8 cellular contexts compared by ENCODE assay signal in the genomic region with DNA sequence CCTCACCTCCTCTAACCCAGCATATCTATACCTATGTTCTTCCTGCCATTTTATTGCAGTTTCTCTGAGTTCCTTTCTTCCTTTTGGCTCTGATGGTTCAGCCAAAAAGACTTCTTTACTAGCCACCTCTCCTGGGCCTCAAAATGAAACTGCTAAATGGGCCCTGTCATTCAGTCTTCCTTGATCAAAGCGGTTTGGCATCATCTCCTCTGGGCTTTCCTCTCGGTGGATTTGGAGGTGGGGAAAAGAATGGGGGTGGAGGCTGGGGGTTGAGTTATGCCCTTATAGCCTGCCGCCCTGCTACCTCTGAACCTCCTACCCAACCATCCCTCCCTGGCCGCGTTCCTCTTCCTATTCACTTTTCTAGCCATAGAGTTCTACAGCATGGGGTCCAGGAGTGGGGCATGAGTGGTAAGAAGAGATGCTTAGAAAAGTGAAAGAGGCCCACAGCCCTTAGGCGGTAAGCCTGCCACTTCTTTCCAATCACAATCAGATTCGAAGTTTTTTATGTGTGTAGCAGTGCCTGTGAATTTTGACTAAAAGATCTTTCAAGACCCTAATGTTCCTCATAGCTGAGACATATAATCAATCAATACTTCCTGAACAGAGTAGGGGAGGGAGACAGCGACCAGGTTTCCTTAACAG. TPM values are rescaled to one million over a fixed set of nuclear protein-coding genes. Genes with fewer than 3 reads are reported as not detected.
DNase-seq lines count a peak whose midpoint lies in the region; ATAC-seq and TF ChIP-seq lines count a peak whose summit lies in the region.

No MANE protein-coding gene starts in this region.

- no peak for TF ChIP-seq POLR2A in testis (IDR thresholded peaks at IDR 0.05)

- H3K9me3 ChIP-seq in Caco-2 = no peaks in the 10 kb centered on the region
- no peaks in the 10 kb centered on the region for H3K9me3 ChIP-seq in Panc1 (ENCODE audit: control insufficient read depth, insufficient read depth, low read depth, low read length)
- no peaks in the 10 kb centered on the region for H3K9me3 ChIP-seq in testis

- H3K36me3 Mint-ChIP-seq in Caco-2 (ENCODE audit: insufficient read depth, unreplicated experiment) = peaks cover 62% of the 10 kb centered on the region
- peaks cover 14% of the 10 kb centered on the region for H3K36me3 Mint-ChIP-seq in osteocyte (ENCODE audit: unreplicated experiment)

- no peaks in the 10 kb centered on the region for H3K27me3 Mint-ChIP-seq in Caco-2 (ENCODE audit: insufficient read depth, unreplicated experiment)
- no peaks in the 10 kb centered on the region for H3K27me3 Mint-ChIP-seq in osteocyte (ENCODE audit: unreplicated experiment)

- H3K27ac Mint-ChIP-seq in Caco-2 (ENCODE audit: unreplicated experiment) (peak overlapping the region; percentile 88), osteocyte (ENCODE audit: unreplicated experiment) (peak overlapping the region; percentile 86)

- H3K27ac ChIP-seq in Panc1 (ENCODE audit: low read length) (peak overlapping the region; percentile 96), testis (peak overlapping the region in 1 of 2 donors; percentile 12)

- BruUV-seq in Caco-2 (replicated peaks; lab: Mats Ljungman, UMichigan) (TSS peak; percentile 17), Panc1 (replicated peaks; lab: Mats Ljungman, UMichigan) (TSS peak; percentile 81)

- 43 to 55% methylated on average over 8 of the region's 8 CpGs for WGBS in testis, 2 donors

- POLR2A ChIA-PET in Caco-2 (lab: Charles Lee) = interaction anchor here (0.6 kb wide), 1 partner anchor 178 kb away, joined by 5 read pairs; no protein-coding TSS in a partner anchor
- POLR2A ChIA-PET in Panc1 (lab: Charles Lee) = no interaction called here

- no peaks in the 10 kb centered on the region for H3K27me3 ChIP-seq in Caco-2 (replicated peaks; ENCODE audit: control insufficient read depth, insufficient read depth, low read length)
- no peaks in the 10 kb centered on the region for H3K27me3 ChIP-seq in Panc1 (ENCODE audit: control insufficient read depth, insufficient read depth, low read length)
- no peaks in the 10 kb centered on the region for H3K27me3 ChIP-seq in testis

- DNase-seq in Caco-2 (no peak), Panc1 (ENCODE audit: low read depth, low spot score) (no peak), osteocyte (ENCODE audit: extremely low spot score, unreplicated experiment) (no peak), testis (no peak), NCI-H446 treated with DMSO at 0.1 percent for 48 hours (lab: John Stamatoyannopoulos, UW) (no peak), left lobe of liver (ENCODE audit: low spot score) (no peak), NCI-H524 (lab: John Stamatoyannopoulos, UW) (no peak)

- H3K9me3 Mint-ChIP-seq in Caco-2 (ENCODE audit: unreplicated experiment) = no peaks in the 10 kb centered on the region
- no peaks in the 10 kb centered on the region for H3K9me3 Mint-ChIP-seq in osteocyte (ENCODE audit: unreplicated experiment)

- in situ Hi-C loops in Panc1 (cut with HindIII; ENCODE audit: low pct_unique_long_range_greater_than_20kb, low sequenced_read_pairs) = no loop called here

- peaks cover 7% of the 10 kb centered on the region; the same call in 1 of the 2 replicates for H3K36me3 ChIP-seq in Caco-2 (ENCODE audit: control insufficient read depth, insufficient read depth, low read length)
- no peaks in the 10 kb centered on the region; the same call in 1 of the 2 replicates for H3K36me3 ChIP-seq in Panc1 (ENCODE audit: control insufficient read depth, insufficient read depth, low read length)
- no peaks in the 10 kb centered on the region for H3K36me3 ChIP-seq in testis (ENCODE audit: low read depth, missing control alignments)

- intact Hi-C loops in Caco-2 (cut with micrococcal nuclease; ENCODE audit: unreplicated experiment) = loop anchor here (5.0 kb wide), 3 partner anchors 108 to 418 kb away; partner anchors contain the start of gene LRP10
- intact Hi-C loops in Panc1 (cut with micrococcal nuclease; ENCODE audit: unreplicated experiment) = no loop called here
- intact Hi-C loops in testis (cut with DNase I; ENCODE audit: low total_unique reads) = no loop called here

- TF ChIP-seq CTCF in Caco-2 (IDR thresholded peaks at IDR 0.05; ENCODE audit: insufficient read depth in 1 of 2, low read depth in 1 of 2, low read length in 1 of 2, severe bottlenecking in 1 of 2, unreplicated experiment in 1 of 2) (no peak), Panc1 (IDR thresholded peaks at IDR 0.05) (no peak), osteocyte (IDR thresholded peaks at IDR 0.05) (no peak), testis (IDR thresholded peaks at IDR 0.05) (no peak)

- H3K4me3 Mint-ChIP-seq in Caco-2 (ENCODE audit: unreplicated experiment) (no peak overlapping the region), osteocyte (ENCODE audit: unreplicated experiment) (peak overlapping the region; percentile 84)

- H3K4me1 ChIP-seq in Caco-2 (peaks cover 50% of the 10 kb centered on the region), Panc1 (ENCODE audit: control insufficient read depth, insufficient read depth, low read length) (peaks cover 29% of the 10 kb centered on the region), testis (peaks cover 14% of the 10 kb centered on the region)

- H3K4me3 ChIP-seq in Caco-2 (ENCODE audit: low read depth, low read length) (peak overlapping the region; percentile 94), Panc1 (ENCODE audit: low read depth in 2 of 2, low read length in 2 of 2) (peak overlapping the region; percentile 66 to 76), testis (no peak overlapping the region)

- CTCF ChIA-PET in Caco-2 (lab: Charles Lee) (no interaction called here), Panc1 (lab: Charles Lee) (no interaction called here)

- ATAC-seq in Panc1 = no peak
- ATAC-seq in esophagus mucosa = peak; percentile 21
- ATAC-seq in left lobe of liver = no peak

- peaks cover 29% of the 10 kb centered on the region for H3K4me1 Mint-ChIP-seq in Caco-2 (ENCODE audit: low read depth, unreplicated experiment)
- peaks cover 56% of the 10 kb centered on the region for H3K4me1 Mint-ChIP-seq in osteocyte (ENCODE audit: unreplicated experiment)

RNA-seq across cellular contexts. Expression of gene AJUBA, which starts 2.5 kb away (rescaled TPM):
- total RNA-seq in Caco-2 (2022) (184 and 211 TPM in 2 replicates), Panc1 (2021; ENCODE audit: unreplicated experiment) (50.2 TPM), esophagus mucosa (26.6 TPM), osteocyte (111 and 115 TPM in 2 replicates), testis (10 to 100 TPM; 11.3 to 11.9 TPM), left lobe of liver (8.6 TPM)
- 22.9 TPM for polyA plus RNA-seq in Panc1 (2012; ENCODE audit: insufficient read length)
- polyA plus RNA-seq in testis (ENCODE audit: insufficient read depth, low read depth, low replicate concordance) = 12.8 TPM

RNA-seq across cellular contexts. Expression of gene HAUS4, which starts 23.0 kb away (rescaled TPM):
- 67.7 and 70.7 TPM in 2 replicates for total RNA-seq in Caco-2 (2022)
- 25.7 TPM for total RNA-seq in Panc1 (2021; ENCODE audit: unreplicated experiment)
- polyA plus RNA-seq in Panc1 (2012; ENCODE audit: insufficient read length) = 14.1 TPM
- total RNA-seq in esophagus mucosa = 32.9 TPM
- total RNA-seq in osteocyte = 39.9 and 40.9 TPM in 2 replicates
- total RNA-seq in testis = 10 to 100 TPM; 26.4 to 30.5 TPM
- polyA plus RNA-seq in testis (ENCODE audit: insufficient read depth, low read depth, low replicate concordance) = 22.4 TPM
- total RNA-seq in left lobe of liver = 9.7 TPM

RNA-seq across cellular contexts. Expression of gene C14orf93, which starts 30.1 kb away (rescaled TPM):
- total RNA-seq in Caco-2 (2022) (7.2 and 7.8 TPM in 2 replicates), Panc1 (2021; ENCODE audit: unreplicated experiment) (5.6 TPM), esophagus mucosa (4.6 TPM), osteocyte (11.4 and 12.4 TPM in 2 replicates), testis (10 to 100 TPM; 12.5 to 17.5 TPM), left lobe of liver (4.3 TPM)
- 7.1 TPM for polyA plus RNA-seq in Panc1 (2012; ENCODE audit: insufficient read length)
- 4.5 TPM for polyA plus RNA-seq in testis (ENCODE audit: insufficient read depth, low read depth, low replicate concordance)

RNA-seq across cellular contexts. Expression of gene PRMT5, which starts 50.7 kb away (rescaled TPM):
- total RNA-seq in Caco-2 (2022) (107 and 111 TPM in 2 replicates), Panc1 (2021; ENCODE audit: unreplicated experiment) (108 TPM), esophagus mucosa (65.4 TPM), osteocyte (58.4 and 68.4 TPM in 2 replicates), testis (10 to 100 TPM; 62.4 to 76.8 TPM), left lobe of liver (19.7 TPM)
- 200 TPM for polyA plus RNA-seq in Panc1 (2012; ENCODE audit: insufficient read length)
- polyA plus RNA-seq in testis (ENCODE audit: insufficient read depth, low read depth, low replicate concordance) = 73.9 TPM

RNA-seq across cellular contexts. Expression of gene PSMB5, which starts 54.8 kb away (rescaled TPM):
- 172 and 189 TPM in 2 replicates for total RNA-seq in Caco-2 (2022)
- 149 TPM for total RNA-seq in Panc1 (2021; ENCODE audit: unreplicated experiment)
- 252 TPM for polyA plus RNA-seq in Panc1 (2012; ENCODE audit: insufficient read length)
- total RNA-seq in esophagus mucosa = 105 TPM
- total RNA-seq in osteocyte = 144 and 147 TPM in 2 replicates
- total RNA-seq in testis = 100 to 1,000 TPM in 1 of 2 donors, 10 to 100 TPM in 1; 97.2 to 123 TPM
- 145 TPM for polyA plus RNA-seq in testis (ENCODE audit: insufficient read depth, low read depth, low replicate concordance)
- total RNA-seq in left lobe of liver = 59.9 TPM

Comparison
In these comparisons a context has a peak if more than half of its experiments do, and no peak if none do; other contexts are left out.
1. H3K4me3 ChIP-seq: peak in Caco-2 (single experiment) and Panc1 (2 of 2); none in testis (0 of 2).